24 cellular contexts compared by ENCODE assay signal in genomic region chr20:10007747-10008146, GRCh38. TPM values are rescaled to one million over a fixed set of nuclear protein-coding genes. Genes with fewer than 3 reads are reported as not detected.
A peak's percentile ranks its signal among the peaks of the same experiment; 100 is the strongest.
DNase-seq lines count a peak whose midpoint lies in the region; ATAC-seq, FAIRE-seq and TF ChIP-seq lines count a peak whose summit lies in the region.
"Had no signal": no experiment of that assay in that cellular context is flagged by ENCODE, and none has a peak within 500 bp of the region (broad histone marks: within the 10 kb centered on the region; RNA-seq: fewer than 3 reads in every experiment).

No MANE protein-coding gene starts in this region.

- H3K9me3 ChIP-seq in H1 (ENCODE audit: insufficient read depth in 2 of 2, low read depth in 1 of 2, low read length in 1 of 2) (no peaks in the 10 kb centered on the region), neural progenitor cell (ENCODE audit: low read depth) (no peaks in the 10 kb centered on the region), SK-N-SH (no peaks in the 10 kb centered on the region), GM23248 (ENCODE audit: low read depth) (no peaks in the 10 kb centered on the region)

- no peaks in the 10 kb centered on the region for H4K20me1 ChIP-seq in H1 (replicated peaks in 1 of 2; ENCODE audit: control insufficient read depth in 1 of 2, insufficient read depth in 2 of 2, low read length in 2 of 2)
- H4K20me1 ChIP-seq in neural progenitor cell (ENCODE audit: low read depth): no peaks in the 10 kb centered on the region
- no peaks in the 10 kb centered on the region for H4K20me1 ChIP-seq in SK-N-SH (ENCODE audit: insufficient read depth)
- no peaks in the 10 kb centered on the region for H4K20me1 ChIP-seq in GM23248 (ENCODE audit: insufficient read depth)

- POLR2A ChIA-PET in H1 (lab: Charles Lee; ENCODE audit: partially characterized antibody): no interaction called here
- POLR2A ChIA-PET in SK-N-SH (lab: Yijun Ruan, JAX): no interaction called here

- no peak overlapping the region for H3K4me3 Mint-ChIP-seq in neural progenitor cell
- H3K4me3 Mint-ChIP-seq: CD8-positive, alpha-beta T cell; H9; HFFc6 had no signal

- no peak overlapping the region for H3K23ac ChIP-seq in H1 (ENCODE audit: insufficient read length)

- no peak for FAIRE-seq in H1 (lab: Jason Lieb, UNC)
- FAIRE-seq: HepG2 had no signal

- H3K36me3 ChIP-seq in H1 (ENCODE audit: control insufficient read depth in 2 of 4, insufficient read depth in 4 of 4, low read length in 3 of 4) (no peaks in the 10 kb centered on the region), neural progenitor cell (no peaks in the 10 kb centered on the region), SK-N-SH (replicated peaks in 1 of 2; ENCODE audit: control insufficient read depth in 1 of 2, insufficient read depth in 2 of 2, low read length in 1 of 2) (no peaks in the 10 kb centered on the region), GM23248 (ENCODE audit: low read depth) (no peaks in the 10 kb centered on the region)

- H3K4ac ChIP-seq in H1 (replicated peaks; ENCODE audit: insufficient read length, low read depth, low read length): no peak overlapping the region

- no peak overlapping the region for H3K18ac ChIP-seq in H1 (ENCODE audit: extremely low read depth, low read length)

- no peaks in the 10 kb centered on the region for H3K23me2 ChIP-seq in H1 (ENCODE audit: low read depth, low read length)

- H3K56ac ChIP-seq in H1 (replicated peaks; ENCODE audit: insufficient read length, low read depth, low read length): no peak overlapping the region

- H2BK5ac ChIP-seq in H1 (ENCODE audit: low read depth, low read length): no peak overlapping the region

- CTCF ChIA-PET in H1 (lab: Charles Lee; ENCODE audit: partially characterized antibody) (no interaction called here), SK-N-SH (lab: Yijun Ruan, JAX) (interaction anchor here (1.5 kb wide), 1 partner anchor 18 kb away, joined by 3 read pairs; no protein-coding TSS in a partner anchor)

- H3K79me1 ChIP-seq in H1 (ENCODE audit: low read depth, low read length): no peaks in the 10 kb centered on the region

- DNase-seq in DMS 273 (lab: John Stamatoyannopoulos, UW; ENCODE audit: unreplicated experiment): peak; percentile 30
- no peak for DNase-seq in DMS 273 treated with DMSO at 0.1 percent for 48 hours (lab: John Stamatoyannopoulos, UW)
- peak; percentile 9 for DNase-seq in SK-N-DZ (ENCODE audit: low spot score)
- DNase-seq in H1 (ENCODE audit: low read depth in 1 of 2, low spot score in 2 of 2): no peak
- DNase-seq in neural progenitor cell (ENCODE audit: low spot score): no peak
- no peak for DNase-seq in SK-N-SH
- no peak for DNase-seq in GM23248
- DNase-seq: AML-193; CD8-positive, alpha-beta T cell; GF-D8; H9; HFFc6; KBM-7; NCI-H1105 treated with DMSO at 0.1 percent for 48 hours; NCI-H1694; NCI-H2081; NCI-H510A treated with DMSO at 0.1 percent for 48 hours; NCI-H774; Right ventricle myocardium superior; SW 1271 had no signal

- no peak overlapping the region for H2BK12ac ChIP-seq in H1 (ENCODE audit: low read depth, low read length)

- 0 out of 2 replicates have a peak overlapping the region, but pooled peaks have one; percentile 13 for H2AFZ ChIP-seq in H1 (ENCODE audit: low read length)
- H2AFZ ChIP-seq in neural progenitor cell (replicated peaks): peak overlapping the region; percentile 3
- H2AFZ ChIP-seq in SK-N-SH (ENCODE audit: low read depth): no peak overlapping the region
- no peak overlapping the region for H2AFZ ChIP-seq in GM23248

- H3F3A ChIP-seq in neural progenitor cell (ENCODE audit: low read depth) (no peaks in the 10 kb centered on the region), SK-N-SH (replicated peaks; ENCODE audit: insufficient read depth) (no peaks in the 10 kb centered on the region), GM23248 (ENCODE audit: insufficient read depth) (no peaks in the 10 kb centered on the region)

- H3K27me3 ChIP-seq in H1 (replicated peaks in 1 of 4; ENCODE audit: control insufficient read depth in 3 of 4, extremely low read depth in 1 of 4, insufficient read depth in 3 of 4, low read length in 3 of 4) (no peaks in the 10 kb centered on the region), neural progenitor cell (no peaks in the 10 kb centered on the region), SK-N-SH (ENCODE audit: insufficient read depth) (no peaks in the 10 kb centered on the region), GM23248 (replicated peaks; ENCODE audit: insufficient read depth) (0 out of 2 replicates have a peak, but pooled peaks cover 3% of the 10 kb centered on the region)

- no peak overlapping the region for H4K91ac ChIP-seq in H1 (replicated peaks; ENCODE audit: insufficient read length, low read length)

- H3K9me2 ChIP-seq in SK-N-SH (no peaks in the 10 kb centered on the region), GM23248 (ENCODE audit: insufficient read depth) (no peaks in the 10 kb centered on the region)

- WGBS in H1 (ENCODE audit: extremely low coverage in 1 of 2, insufficient coverage in 1 of 2, insufficient read length in 1 of 2, insufficient replicate concordance in 2 of 2, low coverage in 1 of 2, low lambda C conversion rate in 2 of 2, missing lambda C conversion rate in 1 of 2), 2 experiments: 95% methylated on average over 5 of the region's 5 CpGs; no CpG with 5 or more reads in 1 of the 2 experiments
- 84% methylated on average over 5 of the region's 5 CpGs for WGBS in SK-N-SH (ENCODE audit: low lambda C conversion rate)
- 72 to 75% methylated on average over 5 of the region's 5 CpGs for WGBS in GM23248 (ENCODE audit: low coverage in 1 of 2, low lambda C conversion rate in 2 of 2, missing lambda C conversion rate in 2 of 2), 2 experiments

- H3K9ac ChIP-seq in H1 (replicated peaks in 1 of 4; ENCODE audit: extremely low read depth in 1 of 4, low read depth in 3 of 4, low read length in 3 of 4) (no peak overlapping the region), neural progenitor cell (no peak overlapping the region), SK-N-SH (no peak overlapping the region), GM23248 (no peak overlapping the region)

- H3K4me2 ChIP-seq in H1 (ENCODE audit: insufficient read depth in 1 of 2, low read depth in 2 of 2, low read length in 2 of 2) (no peak overlapping the region), neural progenitor cell (no peak overlapping the region), SK-N-SH (no peak overlapping the region), GM23248 (ENCODE audit: unreplicated experiment) (no peak overlapping the region)

- in situ Hi-C loops in GM23248 (cut with MboI): no loop called here

- H3K4me1 ChIP-seq in H1 (replicated peaks in 1 of 4; ENCODE audit: control insufficient read depth in 3 of 4, insufficient read depth in 4 of 4, low read length in 3 of 4) (peaks cover 0 to 6% (median 1%) of the 10 kb centered on the region in 4 experiments; a peak in 3 of 7 replicates), neural progenitor cell (no peaks in the 10 kb centered on the region), SK-N-SH (ENCODE audit: control insufficient read depth in 1 of 2, insufficient read depth in 2 of 2, low read depth in 1 of 2, low read length in 1 of 2) (no peaks in the 10 kb centered on the region; a peak in 1 of 4 replicates), GM23248 (ENCODE audit: insufficient read depth) (no peaks in the 10 kb centered on the region)

- no peaks in the 10 kb centered on the region for H3K9me3 Mint-ChIP-seq in neural progenitor cell
- H3K9me3 Mint-ChIP-seq: CD8-positive, alpha-beta T cell; H9 had no signal

- H3K79me2 ChIP-seq in H1 (ENCODE audit: control insufficient read depth in 1 of 2, insufficient read depth in 2 of 2, low read length in 2 of 2): no peaks in the 10 kb centered on the region
- H3K79me2 ChIP-seq in neural progenitor cell (ENCODE audit: low read depth): no peaks in the 10 kb centered on the region
- H3K79me2 ChIP-seq in SK-N-SH (ENCODE audit: insufficient read depth): no peaks in the 10 kb centered on the region
- no peaks in the 10 kb centered on the region for H3K79me2 ChIP-seq in GM23248 (ENCODE audit: insufficient read depth)

- H3K27ac ChIP-seq in H1 (ENCODE audit: low read depth, low read length) (no peak overlapping the region), neural progenitor cell (no peak overlapping the region), SK-N-SH (ENCODE audit: low read depth in 2 of 2, low read length in 1 of 2) (no peak overlapping the region), GM23248 (no peak overlapping the region)
- H3K27ac ChIP-seq: 22Rv1, HL-60 had no signal

- no peak for ATAC-seq in HG03159 (IDR thresholded peaks at IDR 0.05; ENCODE audit: unreplicated experiment)
- ATAC-seq: CD8-positive, alpha-beta T cell; HepG2 had no signal

- TF ChIP-seq EP300 in H1 (IDR thresholded peaks at IDR 0.05; ENCODE audit: borderline replicate concordance in 1 of 2, low read depth in 2 of 2, low read length in 2 of 2) (no peak), SK-N-SH (IDR thresholded peaks at IDR 0.05; ENCODE audit: borderline replicate concordance in 1 of 2, low read depth in 1 of 2, low read length in 1 of 2) (no peak)

- no peak overlapping the region for H4K8ac ChIP-seq in H1 (ENCODE audit: extremely low read depth, insufficient read depth, low read length)

- TF ChIP-seq CTCF in H1 (IDR thresholded peaks at IDR 0.05; ENCODE audit: control extremely low read depth in 1 of 3, insufficient read depth in 1 of 3, low read depth in 1 of 3, low read length in 3 of 3): no peak
- no peak for TF ChIP-seq CTCF in neural progenitor cell (IDR thresholded peaks at IDR 0.05)
- no peak for TF ChIP-seq CTCF in SK-N-SH (IDR thresholded peaks at IDR 0.05)

- H3K14ac ChIP-seq in H1 (ENCODE audit: insufficient read length): no peak overlapping the region

- H3K27me3 Mint-ChIP-seq in neural progenitor cell (ENCODE audit: insufficient read depth, low read depth): no peaks in the 10 kb centered on the region

- no peak overlapping the region for H3K27ac Mint-ChIP-seq in neural progenitor cell
- H3K27ac Mint-ChIP-seq: CD8-positive, alpha-beta T cell; HFFc6 had no signal

- H3K4me1 Mint-ChIP-seq in neural progenitor cell: peaks cover 7% of the 10 kb centered on the region

- no peak for TF ChIP-seq POLR2A in H1 (IDR thresholded peaks at IDR 0.05; ENCODE audit: control extremely low read depth in 1 of 2, low read depth in 2 of 2, low read length in 2 of 2)

- H4K5ac ChIP-seq in H1 (ENCODE audit: insufficient read length, low read depth, low read length): no peak overlapping the region

- no peak overlapping the region for H2AK5ac ChIP-seq in H1 (ENCODE audit: low read depth, low read length)

- H2BK15ac ChIP-seq in H1 (ENCODE audit: low read length): no peak overlapping the region

- no peaks in the 10 kb centered on the region for H3K36me3 Mint-ChIP-seq in neural progenitor cell
- H3K36me3 Mint-ChIP-seq: CD8-positive, alpha-beta T cell had no signal

- no peak overlapping the region for H2BK20ac ChIP-seq in H1 (ENCODE audit: low read length)

- H2BK120ac ChIP-seq in H1 (replicated peaks; ENCODE audit: low read depth, low read length): no peak overlapping the region

- TF ChIP-seq RAD21 in H1 (IDR thresholded peaks at IDR 0.05 in 1 of 2, conservative IDR thresholded peaks at IDR 0.05 in 1 of 2; ENCODE audit: low read depth in 2 of 2, low read length in 2 of 2): no peak
- no peak for TF ChIP-seq RAD21 in SK-N-SH (IDR thresholded peaks at IDR 0.05; ENCODE audit: low read length)

- no peak overlapping the region for H3K4me3 ChIP-seq in H1 (ENCODE audit: extremely low read depth in 1 of 4, insufficient read depth in 2 of 4, low read depth in 3 of 4, low read length in 4 of 4)
- no peak overlapping the region for H3K4me3 ChIP-seq in neural progenitor cell
- no peak overlapping the region for H3K4me3 ChIP-seq in SK-N-SH (ENCODE audit: low read depth in 2 of 2, low read length in 1 of 2)
- no peak overlapping the region for H3K4me3 ChIP-seq in GM23248

RNA-seq across cellular contexts. Expression of gene ANKEF1, which starts 27.0 kb away (rescaled TPM):
- polyA plus RNA-seq in SK-N-DZ (2014; cell fraction: cytosol; rRNA removed): 3.9 and 4.5 TPM in 2 replicates
- polyA plus RNA-seq in SK-N-DZ (2014; cell fraction: nucleus; rRNA removed): 1.7 and 2.3 TPM in 2 replicates
- 9.8 and 10.0 TPM in 2 replicates for total RNA-seq in H1 (2021; fragmentation: NEBNext Ultra II Directional; extraction: Animal tissue kit (Norgen Biotek cat#: 25700))
- polyA plus RNA-seq in H1 (2011; rRNA removed) (1.8 and 2.8 TPM in 2 replicates), SK-N-SH (2012; rRNA removed) (2.3 and 2.9 TPM in 2 replicates), GM23248 (2016; fragmentation: Nextera tagmentation; extraction: Ambion mirVana) (0.06 TPM in 2 replicates)
- 3.5 TPM for polyA plus RNA-seq in H1 (2011; cell fraction: cytosol; rRNA removed)
- 1.3 TPM for polyA plus RNA-seq in H1 (2011; cell fraction: nucleus; rRNA removed)
- 5.0 to 7.0 TPM (median 5.6 TPM) in 4 replicates for polyA plus RNA-seq in H1 (2012, experiment 1 of 2)
- 0.75 TPM for polyA plus RNA-seq in H1 (2012, experiment 2 of 2)
- 4.9 TPM for polyA plus RNA-seq in H1 (2013, experiment 1 of 2)
- 4.7 TPM for polyA plus RNA-seq in H1 (2013, experiment 2 of 2)
- 8.2 and 9.8 TPM in 2 replicates for polyA minus RNA-seq in H1 (2011; rRNA and poly(A)+ RNA removed)
- polyA minus RNA-seq in H1 (2011; cell fraction: cytosol; rRNA and poly(A)+ RNA removed): 7.2 TPM
- 5.8 TPM for polyA minus RNA-seq in H1 (2011; cell fraction: nucleus; rRNA and poly(A)+ RNA removed)
- 4.2 and 8.3 TPM in 2 replicates for total RNA-seq in neural progenitor cell (ENCODE audit: low replicate concordance)
- polyA plus RNA-seq in SK-N-SH (2012; cell fraction: cytosol; rRNA removed): 3.7 and 3.8 TPM in 2 replicates
- polyA plus RNA-seq in SK-N-SH (2012; cell fraction: nucleus; rRNA removed): 1.4 and 2.0 TPM in 2 replicates
- total RNA-seq in GM23248 (2014; rRNA removed; shearing (Covaris generic)): 0.22 and 0.76 TPM in 2 replicates
- total RNA-seq: HFFc6 had no signal

Comparison
In these comparisons a context has a peak if more than half of its experiments do, and no peak if none do; other contexts are left out.
1. DNase-seq: peak in DMS 273 (single experiment) and SK-N-DZ (single experiment); none in DMS 273 treated with DMSO at 0.1 percent for 48 hours (single experiment), H1 (0 of 2), neural progenitor cell (single experiment), SK-N-SH (single experiment) and GM23248 (single experiment).
2. H2AFZ ChIP-seq: peak in H1 (single experiment) and neural progenitor cell (single experiment); none in SK-N-SH (single experiment) and GM23248 (single experiment).